14 cellular contexts compared by ENCODE assay signal in the genomic region with DNA sequence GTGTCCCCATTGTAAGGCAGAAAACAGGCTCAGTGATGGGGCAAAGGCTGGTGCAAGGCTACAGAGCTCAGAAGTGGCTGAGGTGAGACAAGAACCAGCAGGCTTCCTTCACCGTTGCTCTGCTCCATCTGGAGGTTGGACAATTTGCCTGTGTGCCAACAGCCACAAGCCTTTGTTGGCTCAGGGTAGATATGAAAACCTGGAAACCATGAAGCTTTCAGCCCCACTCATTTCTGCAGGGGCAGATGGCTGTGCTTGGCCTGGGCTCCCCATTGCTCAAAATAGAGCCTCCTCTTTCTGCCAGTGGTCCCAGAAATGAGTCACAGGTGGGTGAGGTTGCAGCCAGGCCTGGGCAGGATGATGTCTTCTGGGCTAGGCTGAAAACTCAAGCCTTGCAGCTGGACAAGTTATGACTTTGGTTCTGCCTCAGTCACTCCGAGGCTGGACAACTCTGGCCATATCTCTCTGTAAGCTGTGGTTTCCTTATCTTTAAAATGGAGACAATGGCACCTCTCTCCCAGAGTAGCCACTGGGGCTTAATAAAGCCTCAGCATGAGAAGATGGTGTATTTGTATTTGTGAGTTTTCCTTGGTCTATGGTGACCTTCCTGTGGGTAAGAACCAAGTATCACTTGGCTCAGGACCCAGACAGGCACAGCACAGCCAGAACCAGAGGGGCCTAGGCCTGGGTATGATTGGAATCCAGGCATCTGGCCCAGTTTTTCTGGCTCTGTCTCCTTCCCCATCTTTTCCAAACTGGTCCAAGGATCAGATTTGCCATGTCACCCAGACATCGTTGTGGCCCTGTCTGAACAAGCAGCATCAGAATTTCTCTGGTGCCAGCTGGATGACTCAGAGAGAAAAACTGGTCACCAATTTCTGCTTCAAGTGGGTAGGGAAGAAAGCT. TPM values are rescaled to one million over a fixed set of nuclear protein-coding genes. Genes with fewer than 3 reads are reported as not detected.
DNase-seq lines count a peak whose midpoint lies in the region; ATAC-seq and TF ChIP-seq lines count a peak whose summit lies in the region.
"Had no signal": no experiment of that assay in that cellular context is flagged by ENCODE, and none has a peak within 500 bp of the region (broad histone marks: within the 10 kb centered on the region; RNA-seq: fewer than 3 reads in every experiment).

No MANE protein-coding gene starts in this region.

- H3K23ac ChIP-seq in H9 (ENCODE audit: insufficient read length, low read depth, low read length) = no peak overlapping the region

- no peak overlapping the region for H2AK5ac ChIP-seq in H9 (ENCODE audit: insufficient read length, low read length)

- H3K27ac ChIP-seq in cingulate gyrus (ENCODE audit: low read depth, low read length) (peak overlapping the region; percentile 65), H9 (ENCODE audit: insufficient read length, low read depth, low read length) (no peak overlapping the region)
- H3K27ac ChIP-seq: BLaER1, lower lobe of right lung had no signal

- no peak overlapping the region for H2BK20ac ChIP-seq in H9 (ENCODE audit: low read depth, low read length, poor library complexity, severe bottlenecking)

- DNase-seq in AG20443 (ENCODE audit: low spot score) = peak; percentile 43
- peak; percentile 88 for DNase-seq in MG63
- peak; percentile 60 for DNase-seq in occipital lobe (lab: John Stamatoyannopoulos, UW)
- DNase-seq in H9 = no peak
- DNase-seq in WTC11 (ENCODE audit: low spot score) = no peak
- DNase-seq in GOT3 (lab: John Stamatoyannopoulos, UW) = no peak
- DNase-seq: activated naive CD8-positive, alpha-beta T cell treated with anti-CD3 and anti-CD28 coated beads, Interleukin-2, amount 50 U/mL, for 24 hours; effector memory CD4-positive, alpha-beta T cell; lower lobe of right lung; NCI-H2227 treated with DMSO at 0.1 percent for 48 hours had no signal

- POLR2A ChIA-PET in WTC11 (lab: Charles Lee) = no interaction called here

- no peaks in the 10 kb centered on the region; a peak in 1 of 7 replicates for H3K36me3 Mint-ChIP-seq in H9 (ENCODE audit: insufficient read depth in 1 of 3, low read depth in 3 of 3)
- H3K36me3 Mint-ChIP-seq in WTC11 = no peaks in the 10 kb centered on the region

- H3T11ph ChIP-seq in H9 (ENCODE audit: low read length) = no peak overlapping the region

- H3K27me3 Mint-ChIP-seq in H9 (ENCODE audit: low read depth) (peaks cover 69% of the 10 kb centered on the region), WTC11 (ENCODE audit: low read depth) (peaks cover 55% of the 10 kb centered on the region)

- no peak overlapping the region for H3K14ac ChIP-seq in H9 (ENCODE audit: insufficient read depth, low read length)

- H4K20me1 ChIP-seq in H9 (ENCODE audit: control insufficient read depth, insufficient read depth, insufficient read length) = no peaks in the 10 kb centered on the region
- H4K20me1 ChIP-seq: BLaER1 had no signal

- no peak overlapping the region for H2AFZ ChIP-seq in H9 (ENCODE audit: low read length)

- no peaks in the 10 kb centered on the region for H3K79me2 ChIP-seq in H9 (ENCODE audit: insufficient read depth, low read length)

- H3K9ac ChIP-seq in H9 (ENCODE audit: extremely low read depth, insufficient read length, low read length) = no peak overlapping the region
- H3K9ac ChIP-seq: BLaER1 had no signal

- no peak overlapping the region for H3K4me3 ChIP-seq in MG63
- H3K4me3 ChIP-seq: BLaER1, heart left ventricle, lower lobe of right lung had no signal

- H3K27ac Mint-ChIP-seq in H9 (no peak overlapping the region), WTC11 (no peak overlapping the region)
- H3K27ac Mint-ChIP-seq: activated naive CD8-positive, alpha-beta T cell treated with anti-CD3 and anti-CD28 coated beads, Interleukin-2, amount 50 U/mL, for 24 hours had no signal

- H4K5ac ChIP-seq in H9 (ENCODE audit: insufficient read length, low read depth, low read length) = no peak overlapping the region

- H4K91ac ChIP-seq in H9 (ENCODE audit: insufficient read length, low read depth, low read length) = no peak overlapping the region

- no peak overlapping the region for H2BK5ac ChIP-seq in H9 (ENCODE audit: insufficient read length, low read length)

- no peaks in the 10 kb centered on the region for H3K79me1 ChIP-seq in H9 (ENCODE audit: insufficient read depth, low read depth, low read length, poor library complexity, severe bottlenecking)

- TF ChIP-seq CTCF in H9 (conservative IDR thresholded peaks at IDR 0.05) = no peak
- no peak for TF ChIP-seq CTCF in WTC11 (IDR thresholded peaks at IDR 0.05)

- H3K18ac ChIP-seq in H9 (ENCODE audit: insufficient read length, low read depth, low read length) = no peak overlapping the region

- no peak overlapping the region for H4K8ac ChIP-seq in H9 (replicated peaks; ENCODE audit: insufficient read length, low read depth, low read length)

- ATAC-seq in HG02759 (IDR thresholded peaks at IDR 0.05; ENCODE audit: unreplicated experiment) (no peak), WTC11 (no peak)
- ATAC-seq: activated naive CD8-positive, alpha-beta T cell treated with anti-CD3 and anti-CD28 coated beads, Interleukin-2, amount 50 U/mL, for 24 hours; heart left ventricle; lower lobe of right lung had no signal

- no peak overlapping the region for H3K4me3 Mint-ChIP-seq in H9
- H3K4me3 Mint-ChIP-seq in WTC11 = no peak overlapping the region
- H3K4me3 Mint-ChIP-seq: activated naive CD8-positive, alpha-beta T cell treated with anti-CD3 and anti-CD28 coated beads, Interleukin-2, amount 50 U/mL, for 24 hours had no signal

- H3K4me1 Mint-ChIP-seq in H9 = peaks cover 9 to 20% of the 10 kb centered on the region in 2 experiments
- peaks cover 5% of the 10 kb centered on the region; the same call in 1 of the 2 replicates for H3K4me1 Mint-ChIP-seq in WTC11

- CTCF ChIA-PET in WTC11 (lab: Charles Lee) = interaction anchor here (0.6 to 1.2 kb wide), 2 partner anchors 42 to 586 kb away, joined by 3 to 4 read pairs; no protein-coding TSS in a partner anchor

- H3K4ac ChIP-seq in H9 (ENCODE audit: low read depth, low read length) = no peak overlapping the region

- no peaks in the 10 kb centered on the region for H3K27me3 ChIP-seq in MG63
- peaks cover 30% of the 10 kb centered on the region; the same call in 1 of the 2 replicates for H3K27me3 ChIP-seq in H9 (ENCODE audit: insufficient read depth, low read length)

- H2BK12ac ChIP-seq in H9 (ENCODE audit: insufficient read length, low read depth, low read length) = no peak overlapping the region

- H3K4me1 ChIP-seq in H9 (ENCODE audit: insufficient read depth, low read length) = no peaks in the 10 kb centered on the region
- H3K4me1 ChIP-seq: BLaER1 had no signal

- H3K23me2 ChIP-seq in H9 (ENCODE audit: insufficient read length, low read depth, low read length, poor library complexity, severe bottlenecking) = peaks cover 14% of the 10 kb centered on the region

- WGBS in H9 (ENCODE audit: extremely low coverage, insufficient read length, low lambda C conversion rate) = no CpG with 5 or more reads among the region's 3 CpGs

- no peak overlapping the region for H2BK120ac ChIP-seq in H9 (ENCODE audit: low read depth, low read length, poor library complexity, severe bottlenecking)

- H3K9me3 Mint-ChIP-seq in H9 (no peaks in the 10 kb centered on the region; a peak in 1 of 5 replicates), WTC11 (0 out of 2 replicates have a peak, but pooled peaks cover 4% of the 10 kb centered on the region)
- H3K9me3 Mint-ChIP-seq: activated naive CD8-positive, alpha-beta T cell treated with anti-CD3 and anti-CD28 coated beads, Interleukin-2, amount 50 U/mL, for 24 hours had no signal

- no peak overlapping the region for H3K56ac ChIP-seq in H9 (ENCODE audit: insufficient read length, low read depth, low read length)

- no peaks in the 10 kb centered on the region for H3K9me3 ChIP-seq in MG63
- H3K9me3 ChIP-seq in H9 (ENCODE audit: control insufficient read depth, low read depth, low read length) = no peaks in the 10 kb centered on the region
- H3K9me3 ChIP-seq: heart left ventricle, lower lobe of right lung had no signal

- H3K36me3 ChIP-seq in MG63 = no peaks in the 10 kb centered on the region
- H3K36me3 ChIP-seq: BLaER1, heart left ventricle, lower lobe of right lung had no signal

- no peak overlapping the region for H2BK15ac ChIP-seq in H9 (ENCODE audit: low read depth, low read length)

- H3K4me2 ChIP-seq in H9 (ENCODE audit: insufficient read depth, insufficient read length, low read length) = no peak overlapping the region
- H3K4me2 ChIP-seq: BLaER1 had no signal

TF ChIP-seq in WTC11, 78 proteins besides CTCF, POLR2A, EP300 and RAD21 (continues in another document):
- TF ChIP-seq SMAD4 (CRISPR knock-in tag; IDR thresholded peaks at IDR 0.05) (no peak), FOXP4 (CRISPR knock-in tag; IDR thresholded peaks at IDR 0.05) (no peak)

RNA-seq across cellular contexts. Expression of gene ZNF273, which starts 12.1 kb away (rescaled TPM):
- 1.2 TPM in 2 replicates for total RNA-seq in MG63 (2014; rRNA removed; shearing (Covaris generic); ENCODE audit: low replicate concordance)
- 43.8 TPM for total RNA-seq in occipital lobe
- 17.9 TPM in 2 replicates for total RNA-seq in H9 (2021)
- total RNA-seq in WTC11 (2021) = 11.3 to 12.8 TPM (median 12.1 TPM) in 3 replicates

Comparison
In these comparisons a context has a peak if more than half of its experiments do, and no peak if none do; other contexts are left out.
1. DNase-seq: peak in AG20443 (single experiment), MG63 (single experiment) and occipital lobe (single experiment); none in H9 (single experiment), WTC11 (single experiment) and GOT3 (single experiment).